In genomic region chr4:107734120-107734519, GRCh38 we compare ENCODE assay signal across 1 cellular context.
TF ChIP-seq lines count a peak whose summit lies in the region.

No MANE protein-coding gene starts in this region.

TF ChIP-seq in GM12878, 131 proteins besides CTCF, POLR2A, EP300 and RAD21:
- TF ChIP-seq SMC3 (IDR thresholded peaks at IDR 0.05; ENCODE audit: borderline replicate concordance, low read length), result 0 out of 2 replicates have a peak, but pooled peaks have one; percentile 3
- no peak for TF ChIP-seq EGR1 (IDR thresholded peaks at IDR 0.05; ENCODE audit: borderline replicate concordance in 1 of 2, low read depth in 2 of 2, low read length in 2 of 2)
